In genomic region chr1:11711490-11711889, GRCh38 we compare ENCODE assay signal across 19 cellular contexts. TPM values are rescaled to one million over a fixed set of nuclear protein-coding genes. Genes with fewer than 3 reads are reported as not detected.
DNase-seq lines count a peak whose midpoint lies in the region; ATAC-seq, FAIRE-seq and TF ChIP-seq lines count a peak whose summit lies in the region.
"Had no signal": no experiment of that assay in that cellular context is flagged by ENCODE, and none has a peak within 500 bp of the region (broad histone marks: within the 10 kb centered on the region; RNA-seq: fewer than 3 reads in every experiment).

No MANE protein-coding gene starts in this region.

- CTCF ChIA-PET in HCT116 (lab: Charles Lee) (interaction anchor here (0.7 to 2.4 kb wide), 7 partner anchors 8 to 674 kb away, joined by 3 to 14 read pairs (median 5); partner anchors contain the start of gene FBXO6), Panc1 (lab: Charles Lee) (interaction anchor here (1.3 kb wide), 1 partner anchor 47 kb away, joined by 4 read pairs; the partner anchor contains the start of gene FBXO6), H1 (lab: Charles Lee; ENCODE audit: partially characterized antibody) (interaction anchor here (0.7 to 11.1 kb wide), 16 partner anchors 8 to 95 kb away, joined by 3 to 266 read pairs (median 6); partner anchors contain the start of genes DRAXIN, FBXO2, FBXO44 and FBXO6)

- no peak overlapping the region for H4K5ac ChIP-seq in H1 (ENCODE audit: insufficient read length, low read depth, low read length)

- no peak for TF ChIP-seq CTCF in HCT116 (IDR thresholded peaks at IDR 0.05 in 2 of 3, conservative IDR thresholded peaks at IDR 0.05 in 1 of 3; ENCODE audit: borderline replicate concordance in 1 of 3, insufficient read depth in 1 of 3, low read depth in 2 of 3, low read length in 2 of 3)
- 0 out of 2 replicates have a peak, but pooled peaks have one; percentile 31 for TF ChIP-seq CTCF in Panc1 (IDR thresholded peaks at IDR 0.05)
- TF ChIP-seq CTCF in H1 (IDR thresholded peaks at IDR 0.05; ENCODE audit: control extremely low read depth in 1 of 3, insufficient read depth in 1 of 3, low read depth in 1 of 3, low read length in 3 of 3): no peak
- TF ChIP-seq CTCF in gastroesophageal sphincter (IDR thresholded peaks at IDR 0.05): no peak
- no peak for TF ChIP-seq CTCF in ovary (IDR thresholded peaks at IDR 0.05)

- intact Hi-C loops in HCT116 (cut with micrococcal nuclease) (no loop called here), Panc1 (cut with micrococcal nuclease; ENCODE audit: unreplicated experiment) (no loop called here), ovary (cut with DNase I) (loop anchor here in 1 of 4 donors (10.0 kb wide), 1 partner anchor 57 kb away; the partner anchor contains the start of genes FBXO2 and FBXO44)

- H2BK15ac ChIP-seq in H1 (ENCODE audit: low read length) (peak overlapping the region; percentile 61; the same call in 1 of the 2 replicates), neuronal stem cell (ENCODE audit: low read length) (no peak overlapping the region)

- H2BK12ac ChIP-seq in H1 (ENCODE audit: low read depth, low read length): peak overlapping the region; percentile 40; the same call in 1 of the 2 replicates
- no peak overlapping the region for H2BK12ac ChIP-seq in neuronal stem cell (ENCODE audit: low read length)

- H3K79me1 ChIP-seq in H1 (ENCODE audit: low read depth, low read length) (no peaks in the 10 kb centered on the region), neuronal stem cell (ENCODE audit: low read depth, low read length) (no peaks in the 10 kb centered on the region)

- H3K4me2 ChIP-seq in HCT116 (ENCODE audit: low read length): peak overlapping the region; percentile 3; the same call in 1 of the 2 replicates
- H3K4me2 ChIP-seq in H1 (ENCODE audit: insufficient read depth in 1 of 2, low read depth in 2 of 2, low read length in 2 of 2): no peak overlapping the region
- no peak overlapping the region for H3K4me2 ChIP-seq in neuronal stem cell (ENCODE audit: insufficient read depth, low read length, poor library complexity, severe bottlenecking)
- H3K4me2 ChIP-seq: BLaER1 had no signal

- H3K4me3 ChIP-seq in HCT116 (replicated peaks in 1 of 2; ENCODE audit: low read depth in 1 of 2, low read length in 2 of 2): no peak overlapping the region
- no peak overlapping the region for H3K4me3 ChIP-seq in Panc1 (ENCODE audit: low read depth in 2 of 2, low read length in 2 of 2)
- H3K4me3 ChIP-seq in H1 (ENCODE audit: extremely low read depth in 1 of 4, insufficient read depth in 2 of 4, low read depth in 3 of 4, low read length in 4 of 4): no peak overlapping the region
- no peak overlapping the region for H3K4me3 ChIP-seq in neuronal stem cell (ENCODE audit: low read length in 2 of 2)
- no peak overlapping the region for H3K4me3 ChIP-seq in HAP-1
- no peak overlapping the region for H3K4me3 ChIP-seq in gastroesophageal sphincter
- H3K4me3 ChIP-seq in ovary: no peak overlapping the region
- H3K4me3 ChIP-seq: BLaER1 had no signal

- in situ Hi-C loops in Panc1 (cut with HindIII; ENCODE audit: low pct_unique_long_range_greater_than_20kb, low sequenced_read_pairs): no loop called here
- in situ Hi-C loops in HAP-1 (cut with MboI; ENCODE audit: low sequenced_read_pairs): loop anchor here (10.0 kb wide), 1 partner anchor 237 kb away; the partner anchor contains the start of gene DISP3

- TF ChIP-seq RAD21 in HCT116 (IDR thresholded peaks at IDR 0.05; ENCODE audit: low read depth) (no peak), H1 (IDR thresholded peaks at IDR 0.05 in 1 of 2, conservative IDR thresholded peaks at IDR 0.05 in 1 of 2; ENCODE audit: low read depth in 2 of 2, low read length in 2 of 2) (no peak)

- H3K4me1 ChIP-seq in HCT116 (ENCODE audit: control insufficient read depth in 1 of 2, insufficient read depth in 2 of 2, low read length in 2 of 2) (peaks cover 16 to 26% of the 10 kb centered on the region in 2 experiments), Panc1 (ENCODE audit: control insufficient read depth, insufficient read depth, low read length) (peaks cover 13% of the 10 kb centered on the region), H1 (replicated peaks in 1 of 4; ENCODE audit: control insufficient read depth in 3 of 4, insufficient read depth in 4 of 4, low read length in 3 of 4) (peaks cover 0 to 10% (median 8%) of the 10 kb centered on the region in 4 experiments; a peak in 5 of 7 replicates), neuronal stem cell (ENCODE audit: control insufficient read depth in 2 of 2, insufficient read depth in 1 of 2, low read depth in 1 of 2, low read length in 2 of 2) (peaks cover 0 to 7% of the 10 kb centered on the region in 2 donors), HAP-1 (peaks cover 4% of the 10 kb centered on the region), gastroesophageal sphincter (no peaks in the 10 kb centered on the region), ovary (ENCODE audit: insufficient read depth) (no peaks in the 10 kb centered on the region)

- H3K27me3 ChIP-seq in HCT116 (ENCODE audit: insufficient read depth, low read length): no peaks in the 10 kb centered on the region
- H3K27me3 ChIP-seq in Panc1 (ENCODE audit: control insufficient read depth, insufficient read depth, low read length): no peaks in the 10 kb centered on the region
- H3K27me3 ChIP-seq in H1 (replicated peaks in 1 of 4; ENCODE audit: control insufficient read depth in 3 of 4, extremely low read depth in 1 of 4, insufficient read depth in 3 of 4, low read length in 3 of 4): no peaks in the 10 kb centered on the region
- no peaks in the 10 kb centered on the region for H3K27me3 ChIP-seq in neuronal stem cell (ENCODE audit: control insufficient read depth in 3 of 3, insufficient read depth in 3 of 3, low read depth in 1 of 3, low read length in 3 of 3)
- H3K27me3 ChIP-seq in HAP-1 (ENCODE audit: low read depth): no peaks in the 10 kb centered on the region
- peaks cover 67% of the 10 kb centered on the region for H3K27me3 ChIP-seq in gastroesophageal sphincter
- no peaks in the 10 kb centered on the region for H3K27me3 ChIP-seq in ovary
- H3K27me3 ChIP-seq: BE2C, BLaER1 had no signal

- H3K23me2 ChIP-seq in H1 (ENCODE audit: low read depth, low read length): no peaks in the 10 kb centered on the region

- DNase-seq in HCT116 (ENCODE audit: low read depth, low spot score): no peak
- no peak for DNase-seq in Panc1 (ENCODE audit: low read depth, low spot score)
- DNase-seq in H1 (ENCODE audit: low read depth in 1 of 2, low spot score in 2 of 2): no peak
- no peak for DNase-seq in neuronal stem cell (ENCODE audit: low spot score)
- DNase-seq in HAP-1 (ENCODE audit: low spot score in 2 of 2): no peak
- no peak for DNase-seq in GF-D8 (lab: John Stamatoyannopoulos, UW)
- no peak for DNase-seq in ovary
- DNase-seq: DMS79 had no signal

- peak overlapping the region; percentile 40 for H2BK5ac ChIP-seq in H1 (ENCODE audit: low read depth, low read length)
- H2BK5ac ChIP-seq in neuronal stem cell (ENCODE audit: low read length): no peak overlapping the region

- BruUV-seq in HCT116 (replicated peaks; lab: Mats Ljungman, UMichigan) (no TSS peak), Panc1 (replicated peaks; lab: Mats Ljungman, UMichigan) (no TSS peak)

- H4K8ac ChIP-seq in H1 (ENCODE audit: extremely low read depth, insufficient read depth, low read length) (no peak overlapping the region), neuronal stem cell (ENCODE audit: low read depth, low read length) (no peak overlapping the region)

- H3K18ac ChIP-seq in H1 (ENCODE audit: extremely low read depth, low read length) (no peak overlapping the region), neuronal stem cell (ENCODE audit: low read length) (no peak overlapping the region)

- H4K20me1 ChIP-seq in HCT116 (ENCODE audit: insufficient read depth) (no peaks in the 10 kb centered on the region), H1 (replicated peaks in 1 of 2; ENCODE audit: control insufficient read depth in 1 of 2, insufficient read depth in 2 of 2, low read length in 2 of 2) (no peaks in the 10 kb centered on the region)

- H2BK120ac ChIP-seq in H1 (replicated peaks; ENCODE audit: low read depth, low read length): no peak overlapping the region
- no peak overlapping the region for H2BK120ac ChIP-seq in neuronal stem cell (ENCODE audit: low read depth, low read length)

- no peak overlapping the region for H3K4ac ChIP-seq in H1 (replicated peaks; ENCODE audit: insufficient read length, low read depth, low read length)
- H3K4ac ChIP-seq in neuronal stem cell (ENCODE audit: low read length): no peak overlapping the region

- ATAC-seq in HCT116 (0 out of 2 replicates have a peak, but pooled peaks have one; percentile 5), Panc1 (no peak), gastroesophageal sphincter (no peak)

- no peak overlapping the region for H2AK5ac ChIP-seq in H1 (ENCODE audit: low read depth, low read length)
- no peak overlapping the region for H2AK5ac ChIP-seq in neuronal stem cell (ENCODE audit: low read depth, low read length)

- H3K56ac ChIP-seq in H1 (replicated peaks; ENCODE audit: insufficient read length, low read depth, low read length): no peak overlapping the region

- no peak overlapping the region for H3K27ac ChIP-seq in HCT116 (ENCODE audit: low read depth, low read length)
- no peak overlapping the region for H3K27ac ChIP-seq in Panc1 (ENCODE audit: low read length)
- H3K27ac ChIP-seq in H1 (ENCODE audit: low read depth, low read length): no peak overlapping the region
- H3K27ac ChIP-seq in neuronal stem cell (replicated peaks; ENCODE audit: low read length): no peak overlapping the region
- no peak overlapping the region for H3K27ac ChIP-seq in gastroesophageal sphincter
- H3K27ac ChIP-seq in ovary: no peak overlapping the region
- H3K27ac ChIP-seq: BLaER1 had no signal

- H2BK20ac ChIP-seq in H1 (ENCODE audit: low read length): no peak overlapping the region

- TF ChIP-seq POLR2A in HCT116 (IDR thresholded peaks at IDR 0.05; ENCODE audit: borderline replicate concordance, extremely low read depth, insufficient read depth, insufficient read length): no peak
- no peak for TF ChIP-seq POLR2A in H1 (IDR thresholded peaks at IDR 0.05; ENCODE audit: control extremely low read depth in 1 of 2, low read depth in 2 of 2, low read length in 2 of 2)
- TF ChIP-seq POLR2A in gastroesophageal sphincter (IDR thresholded peaks at IDR 0.05): no peak
- no peak for TF ChIP-seq POLR2A in ovary (IDR thresholded peaks at IDR 0.05)

- no peak overlapping the region for H3K14ac ChIP-seq in H1 (ENCODE audit: insufficient read length)
- H3K14ac ChIP-seq in neuronal stem cell (ENCODE audit: low read length): no peak overlapping the region

- RAD21 ChIA-PET in HCT116 (lab: Charles Lee; ENCODE audit: low non-redundant PET in 1 of 2, low total read pairs in 2 of 2, uncharacterized antibody in 2 of 2, unreplicated experiment in 2 of 2): interaction anchor here (0.5 to 1.3 kb wide), 3 partner anchors 18 to 61 kb away, joined by 3 to 4 read pairs (median 4); no protein-coding TSS in a partner anchor

- WGBS in H1 (ENCODE audit: extremely low coverage in 1 of 2, insufficient coverage in 1 of 2, insufficient read length in 1 of 2, insufficient replicate concordance in 2 of 2, low coverage in 1 of 2, low lambda C conversion rate in 2 of 2, missing lambda C conversion rate in 1 of 2), 2 experiments: 99% methylated on average over 5 of the region's 5 CpGs; no CpG with 5 or more reads in 1 of the 2 experiments
- WGBS in neuronal stem cell (ENCODE audit: extremely low coverage in 2 of 2, insufficient read length in 2 of 2, insufficient replicate concordance in 1 of 2), 2 donors: no CpG with 5 or more reads among the region's 5 CpGs
- WGBS in gastroesophageal sphincter (ENCODE audit: low coverage in 1 of 2), 2 donors: 90% methylated on average over 2 of the region's 5 CpGs; no CpG with 5 or more reads in 1 of the 2 donors
- 86 to 95% (median 89%) methylated on average over 5 of the region's 5 CpGs for WGBS in ovary, 3 donors

- H4K91ac ChIP-seq in H1 (replicated peaks; ENCODE audit: insufficient read length, low read length) (no peak overlapping the region), neuronal stem cell (ENCODE audit: low read depth, low read length, poor library complexity) (no peak overlapping the region)

- TF ChIP-seq EP300 in H1 (IDR thresholded peaks at IDR 0.05; ENCODE audit: borderline replicate concordance in 1 of 2, low read depth in 2 of 2, low read length in 2 of 2) (no peak), gastroesophageal sphincter (IDR thresholded peaks at IDR 0.05) (no peak), ovary (IDR thresholded peaks at IDR 0.05) (no peak)

- H3K23ac ChIP-seq in H1 (ENCODE audit: insufficient read length) (no peak overlapping the region), neuronal stem cell (ENCODE audit: low read depth, low read length, poor library complexity) (peak overlapping the region; percentile 13)

- no peak for FAIRE-seq in H1 (lab: Jason Lieb, UNC)
- FAIRE-seq: A204.1 had no signal

- H3K9me3 ChIP-seq in HCT116 (ENCODE audit: control insufficient read depth in 1 of 2, insufficient read depth in 1 of 2, low read depth in 1 of 2, low read length in 2 of 2) (no peaks in the 10 kb centered on the region), Panc1 (ENCODE audit: control insufficient read depth, insufficient read depth, low read depth, low read length) (no peaks in the 10 kb centered on the region), H1 (ENCODE audit: insufficient read depth in 2 of 2, low read depth in 1 of 2, low read length in 1 of 2) (no peaks in the 10 kb centered on the region), neuronal stem cell (replicated peaks in 1 of 2; ENCODE audit: control insufficient read depth in 2 of 2, insufficient read depth in 1 of 2, low read depth in 1 of 2, low read length in 2 of 2) (no peaks in the 10 kb centered on the region), HAP-1 (no peaks in the 10 kb centered on the region), gastroesophageal sphincter (no peaks in the 10 kb centered on the region), ovary (no peaks in the 10 kb centered on the region)
- H3K9me3 ChIP-seq: BE2C, BLaER1 had no signal

- H3K36me3 ChIP-seq in HCT116 (ENCODE audit: control insufficient read depth in 1 of 2, insufficient read depth in 2 of 2, low read length in 2 of 2): no peaks in the 10 kb centered on the region
- no peaks in the 10 kb centered on the region for H3K36me3 ChIP-seq in Panc1 (ENCODE audit: control insufficient read depth, insufficient read depth, low read length)
- H3K36me3 ChIP-seq in H1 (ENCODE audit: control insufficient read depth in 2 of 4, insufficient read depth in 4 of 4, low read length in 3 of 4): peaks cover 0 to 4% (median 2%) of the 10 kb centered on the region in 4 experiments; a peak in 5 of 8 replicates
- H3K36me3 ChIP-seq in neuronal stem cell (replicated peaks in 1 of 2; ENCODE audit: control insufficient read depth in 2 of 2, insufficient read depth in 2 of 2, low read length in 2 of 2): peaks cover 6 to 91% of the 10 kb centered on the region in 2 donors
- no peaks in the 10 kb centered on the region for H3K36me3 ChIP-seq in HAP-1 (replicated peaks)
- H3K36me3 ChIP-seq in gastroesophageal sphincter: no peaks in the 10 kb centered on the region
- H3K36me3 ChIP-seq in ovary: no peaks in the 10 kb centered on the region
- H3K36me3 ChIP-seq: BE2C had no signal

- POLR2A ChIA-PET in HCT116 (lab: Charles Lee) (no interaction called here), Panc1 (lab: Charles Lee) (no interaction called here), H1 (lab: Charles Lee; ENCODE audit: partially characterized antibody) (interaction anchor here (0.7 to 14.6 kb wide), 8 partner anchors 10 to 47 kb away, joined by 3 to 329 read pairs (median 6); partner anchors contain the start of genes DRAXIN, FBXO6 and MAD2L2)

- H3K79me2 ChIP-seq in HCT116 (ENCODE audit: insufficient read depth, low read length) (no peaks in the 10 kb centered on the region), H1 (ENCODE audit: control insufficient read depth in 1 of 2, insufficient read depth in 2 of 2, low read length in 2 of 2) (no peaks in the 10 kb centered on the region)

- no peaks in the 10 kb centered on the region for H3K9me2 ChIP-seq in HCT116 (ENCODE audit: insufficient read depth)

- H3K9ac ChIP-seq in HCT116 (ENCODE audit: low read length): no peak overlapping the region
- H3K9ac ChIP-seq in H1 (replicated peaks in 1 of 4; ENCODE audit: extremely low read depth in 1 of 4, low read depth in 3 of 4, low read length in 3 of 4): no peak overlapping the region
- no peak overlapping the region for H3K9ac ChIP-seq in neuronal stem cell (ENCODE audit: low read depth, low read length, poor library complexity)
- H3K9ac ChIP-seq: BLaER1 had no signal

- peak overlapping the region; percentile 66 for H2AFZ ChIP-seq in HCT116 (ENCODE audit: low read depth, low read length, poor library complexity, severe bottlenecking)
- no peak overlapping the region for H2AFZ ChIP-seq in H1 (ENCODE audit: low read length)
- H2AFZ ChIP-seq in neuronal stem cell (ENCODE audit: low read length): no peak overlapping the region

RNA-seq across cellular contexts. Expression of gene DRAXIN, which starts 20.0 kb away (rescaled TPM):
- total RNA-seq in HCT116 (2021; ENCODE audit: unreplicated experiment): 0.47 TPM
- 0.20 and 0.30 TPM in 2 replicates for polyA plus RNA-seq in HCT116 (2012)
- total RNA-seq in Panc1 (2021; ENCODE audit: unreplicated experiment): 0.13 TPM
- polyA plus RNA-seq in Panc1 (2012; ENCODE audit: insufficient read length): 0.11 TPM
- 17.6 and 18.9 TPM in 2 replicates for total RNA-seq in H1 (2021; fragmentation: NEBNext Ultra II Directional; extraction: Animal tissue kit (Norgen Biotek cat#: 25700))
- 4.6 and 4.8 TPM in 2 replicates for polyA plus RNA-seq in H1 (2011; rRNA removed)
- 5.0 TPM for polyA plus RNA-seq in H1 (2011; cell fraction: cytosol; rRNA removed)
- 5.7 TPM for polyA plus RNA-seq in H1 (2011; cell fraction: nucleus; rRNA removed)
- 9.5 to 11.2 TPM (median 10.4 TPM) in 4 replicates for polyA plus RNA-seq in H1 (2012, experiment 1 of 2)
- 10.6 TPM for polyA plus RNA-seq in H1 (2012, experiment 2 of 2)
- polyA plus RNA-seq in H1 (2013, experiment 1 of 2): 16.0 TPM
- 18.1 TPM for polyA plus RNA-seq in H1 (2013, experiment 2 of 2)
- 8.4 and 9.0 TPM in 2 replicates for polyA minus RNA-seq in H1 (2011; rRNA and poly(A)+ RNA removed)
- polyA minus RNA-seq in H1 (2011; cell fraction: cytosol; rRNA and poly(A)+ RNA removed): 6.7 TPM
- 4.6 TPM for polyA minus RNA-seq in H1 (2011; cell fraction: nucleus; rRNA and poly(A)+ RNA removed)
- 9.5 TPM for polyA plus RNA-seq in neuronal stem cell (2013, experiment 1 of 2)
- polyA plus RNA-seq in neuronal stem cell (2013, experiment 2 of 2): 9.7 TPM
- under 1 TPM in 3 of 4 donors, not detected in 1; 0.08 to 0.16 (median 0.12) TPM for total RNA-seq in gastroesophageal sphincter
- under 1 TPM in 5 of 7 donors, not detected in 2; under 0.01 to 0.33 (median 0.05) TPM for total RNA-seq in ovary
- polyA plus RNA-seq in ovary: under 1 TPM; 0.01 to 0.12 TPM
- total RNA-seq: CD4-positive, CD25-positive, alpha-beta regulatory T cell had no signal

RNA-seq across cellular contexts. Expression of gene AGTRAP, which starts 24.4 kb away (rescaled TPM):
- total RNA-seq in HCT116 (2021; ENCODE audit: unreplicated experiment): 49.0 TPM
- 51.9 and 61.4 TPM in 2 replicates for polyA plus RNA-seq in HCT116 (2012)
- total RNA-seq in Panc1 (2021; ENCODE audit: unreplicated experiment): 57.0 TPM
- polyA plus RNA-seq in Panc1 (2012; ENCODE audit: insufficient read length): 90.5 TPM
- 69.7 and 70.9 TPM in 2 replicates for total RNA-seq in H1 (2021; fragmentation: NEBNext Ultra II Directional; extraction: Animal tissue kit (Norgen Biotek cat#: 25700))
- polyA plus RNA-seq in H1 (2011; rRNA removed): 192 and 261 TPM in 2 replicates
- 143 TPM for polyA plus RNA-seq in H1 (2011; cell fraction: cytosol; rRNA removed)
- polyA plus RNA-seq in H1 (2011; cell fraction: nucleus; rRNA removed): 170 TPM
- 62.9 to 98.6 TPM (median 90.5 TPM) in 4 replicates for polyA plus RNA-seq in H1 (2012, experiment 1 of 2)
- polyA plus RNA-seq in H1 (2012, experiment 2 of 2): 114 TPM
- polyA plus RNA-seq in H1 (2013, experiment 1 of 2): 85.2 TPM
- 106 TPM for polyA plus RNA-seq in H1 (2013, experiment 2 of 2)
- polyA minus RNA-seq in H1 (2011; rRNA and poly(A)+ RNA removed): 53.6 and 60.7 TPM in 2 replicates
- 48.1 TPM for polyA minus RNA-seq in H1 (2011; cell fraction: cytosol; rRNA and poly(A)+ RNA removed)
- 36.8 TPM for polyA minus RNA-seq in H1 (2011; cell fraction: nucleus; rRNA and poly(A)+ RNA removed)
- polyA plus RNA-seq in neuronal stem cell (2013, experiment 1 of 2): 40.4 TPM
- 41.2 TPM for polyA plus RNA-seq in neuronal stem cell (2013, experiment 2 of 2)
- 10 to 100 TPM; 32.2 to 56.4 (median 40.5) TPM for total RNA-seq in gastroesophageal sphincter
- total RNA-seq in ovary: 10 to 100 TPM; 24.5 to 53.2 (median 31.1) TPM
- polyA plus RNA-seq in ovary: 10 to 100 TPM in 1 of 2 donors, 1 to 10 TPM in 1; 5.9 to 38.2 TPM

RNA-seq across cellular contexts. Expression of gene MAD2L2, which starts 30.5 kb away (rescaled TPM):
- total RNA-seq in HCT116 (2021; ENCODE audit: unreplicated experiment) (93.8 TPM), Panc1 (2021; ENCODE audit: unreplicated experiment) (84.8 TPM), gastroesophageal sphincter (10 to 100 TPM; 19.4 to 43.7 (median 24.3) TPM), ovary (10 to 100 TPM; 21.1 to 35.9 (median 27.8) TPM)
- polyA plus RNA-seq in HCT116 (2012): 153 and 176 TPM in 2 replicates
- polyA plus RNA-seq in Panc1 (2012; ENCODE audit: insufficient read length): 115 TPM
- total RNA-seq in H1 (2021; fragmentation: NEBNext Ultra II Directional; extraction: Animal tissue kit (Norgen Biotek cat#: 25700)): 310 and 314 TPM in 2 replicates
- polyA plus RNA-seq in H1 (2011; rRNA removed) (469 and 710 TPM in 2 replicates), ovary (10 to 100 TPM; 13.0 to 34.6 TPM)
- 618 TPM for polyA plus RNA-seq in H1 (2011; cell fraction: cytosol; rRNA removed)
- 791 TPM for polyA plus RNA-seq in H1 (2011; cell fraction: nucleus; rRNA removed)
- 284 to 411 TPM (median 375 TPM) in 4 replicates for polyA plus RNA-seq in H1 (2012, experiment 1 of 2)
- 511 TPM for polyA plus RNA-seq in H1 (2012, experiment 2 of 2)
- 239 TPM for polyA plus RNA-seq in H1 (2013, experiment 1 of 2)
- 240 TPM for polyA plus RNA-seq in H1 (2013, experiment 2 of 2)
- 212 and 312 TPM in 2 replicates for polyA minus RNA-seq in H1 (2011; rRNA and poly(A)+ RNA removed)
- 182 TPM for polyA minus RNA-seq in H1 (2011; cell fraction: cytosol; rRNA and poly(A)+ RNA removed)
- 206 TPM for polyA minus RNA-seq in H1 (2011; cell fraction: nucleus; rRNA and poly(A)+ RNA removed)
- 132 TPM for polyA plus RNA-seq in neuronal stem cell (2013, experiment 1 of 2)
- 126 TPM for polyA plus RNA-seq in neuronal stem cell (2013, experiment 2 of 2)

RNA-seq across cellular contexts. Expression of gene FBXO6, which starts 47.5 kb away (rescaled TPM):
- 22.8 TPM for total RNA-seq in HCT116 (2021; ENCODE audit: unreplicated experiment)
- polyA plus RNA-seq in HCT116 (2012): 28.7 and 30.6 TPM in 2 replicates
- 37.5 TPM for total RNA-seq in Panc1 (2021; ENCODE audit: unreplicated experiment)
- 64.6 TPM for polyA plus RNA-seq in Panc1 (2012; ENCODE audit: insufficient read length)
- 0.29 and 0.54 TPM in 2 replicates for total RNA-seq in H1 (2021; fragmentation: NEBNext Ultra II Directional; extraction: Animal tissue kit (Norgen Biotek cat#: 25700))
- polyA plus RNA-seq in H1 (2011; rRNA removed): 0.86 and 1.2 TPM in 2 replicates
- 0.76 TPM for polyA plus RNA-seq in H1 (2011; cell fraction: cytosol; rRNA removed)
- 0.53 TPM for polyA plus RNA-seq in H1 (2011; cell fraction: nucleus; rRNA removed)
- 0.69 to 1.1 TPM (median 1.0 TPM) in 4 replicates for polyA plus RNA-seq in H1 (2012, experiment 1 of 2)
- polyA plus RNA-seq in H1 (2012, experiment 2 of 2): 0.62 TPM
- 0.47 TPM for polyA plus RNA-seq in H1 (2013, experiment 1 of 2)
- polyA plus RNA-seq in H1 (2013, experiment 2 of 2): 0.39 TPM
- polyA minus RNA-seq in H1 (2011; rRNA and poly(A)+ RNA removed): 0.19 and 0.32 TPM in 2 replicates
- not detected for polyA minus RNA-seq in H1 (2011; cell fraction: cytosol; rRNA and poly(A)+ RNA removed)
- polyA minus RNA-seq in H1 (2011; cell fraction: nucleus; rRNA and poly(A)+ RNA removed): not detected
- 1.4 TPM for polyA plus RNA-seq in neuronal stem cell (2013, experiment 1 of 2)
- 1.5 TPM for polyA plus RNA-seq in neuronal stem cell (2013, experiment 2 of 2)
- 10 to 100 TPM; 17.0 to 20.7 (median 18.8) TPM for total RNA-seq in gastroesophageal sphincter
- total RNA-seq in ovary: 10 to 100 TPM in 1 of 7 donors, 1 to 10 TPM in 6; 5.2 to 11.8 (median 6.3) TPM
- polyA plus RNA-seq in ovary: 1 to 10 TPM; 3.0 to 7.3 TPM
- total RNA-seq: G401 had no signal

RNA-seq across cellular contexts. Expression of gene C1orf167, which starts 50.5 kb away (rescaled TPM):
- total RNA-seq in HCT116 (2021; ENCODE audit: unreplicated experiment) (0.12 TPM), Panc1 (2021; ENCODE audit: unreplicated experiment) (not detected), gastroesophageal sphincter (1 to 10 TPM in 2 of 4 donors, under 1 TPM in 2; 0.35 to 1.4 (median 0.75) TPM), ovary (1 to 10 TPM in 3 of 7 donors, under 1 TPM in 3, not detected in 1; 0.48 to 1.8 (median 1.1) TPM)
- 0.59 and 1.4 TPM in 2 replicates for polyA plus RNA-seq in HCT116 (2012)
- 1.6 TPM for polyA plus RNA-seq in Panc1 (2012; ENCODE audit: insufficient read length)
- 0.90 and 1.3 TPM in 2 replicates for total RNA-seq in H1 (2021; fragmentation: NEBNext Ultra II Directional; extraction: Animal tissue kit (Norgen Biotek cat#: 25700))
- polyA plus RNA-seq in H1 (2011; rRNA removed) (0.67 and 0.70 TPM in 2 replicates), ovary (1 to 10 TPM in 1 of 2 donors, not detected in 1; 4.4 TPM)
- polyA plus RNA-seq in H1 (2011; cell fraction: cytosol; rRNA removed): 1.0 TPM
- polyA plus RNA-seq in H1 (2011; cell fraction: nucleus; rRNA removed): 1.4 TPM
- polyA plus RNA-seq in H1 (2012, experiment 1 of 2): 0.52 to 4.1 TPM (median 1.8 TPM) in 4 replicates
- 0.43 TPM for polyA plus RNA-seq in H1 (2012, experiment 2 of 2)
- 0.69 TPM for polyA plus RNA-seq in H1 (2013, experiment 1 of 2)
- polyA plus RNA-seq in H1 (2013, experiment 2 of 2): 0.64 TPM
- polyA minus RNA-seq in H1 (2011; rRNA and poly(A)+ RNA removed): 0.22 and 0.47 TPM in 2 replicates
- not detected for polyA minus RNA-seq in H1 (2011; cell fraction: cytosol; rRNA and poly(A)+ RNA removed)
- 1.2 TPM for polyA minus RNA-seq in H1 (2011; cell fraction: nucleus; rRNA and poly(A)+ RNA removed)
- polyA plus RNA-seq in neuronal stem cell (2013, experiment 1 of 2): 0.77 TPM
- polyA plus RNA-seq in neuronal stem cell (2013, experiment 2 of 2): 0.60 TPM
- total RNA-seq: A673; CD4-positive, alpha-beta memory T cell; CD4-positive, CD25-positive, alpha-beta regulatory T cell; CD8-positive, alpha-beta memory T cell; Daoy; G401 had no signal
- polyA plus RNA-seq: CD14-positive monocyte; CD4-positive, alpha-beta memory T cell had no signal

Comparison
In these comparisons a context has a peak if more than half of its experiments do, and no peak if none do; other contexts are left out.
1. RNA of gene DRAXIN, which starts 20.0 kb away (total RNA-seq): 17.6 to 18.9 TPM in H1; 0.47 TPM in HCT116 (single experiment), 0.13 TPM in Panc1 (single experiment), 0.08 to 0.16 TPM in gastroesophageal sphincter and under 0.01 to 0.33 TPM in ovary; every median in the first group is over 10 times any median in the second.
2. Of the 16 proteins assayed by ChIP-seq in both H1 and HCT116: peak only in H1: YY1; only in HCT116: none; in both: none; in neither: 15.